ENCODE assay signal across 1 cellular context in the genomic region with DNA sequence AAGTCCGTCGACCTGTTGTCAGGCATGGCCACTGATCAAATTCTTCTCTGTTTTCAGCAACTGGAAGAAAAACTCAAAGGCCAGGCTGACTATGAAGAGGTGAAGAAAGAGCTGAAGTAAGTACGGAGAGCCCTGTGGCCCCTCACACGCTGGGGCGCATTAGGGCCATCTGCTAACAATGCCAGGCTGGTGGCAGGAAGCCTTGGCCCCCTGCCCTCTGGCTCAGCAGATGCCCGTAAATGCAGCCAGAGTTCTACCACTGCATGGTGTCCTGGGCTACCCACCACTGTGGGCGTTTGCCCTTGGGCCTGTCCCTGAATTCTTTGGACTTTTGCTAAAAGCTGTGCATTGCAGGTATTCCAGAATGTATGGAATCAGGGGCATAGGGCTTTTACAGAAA.
TF ChIP-seq lines count a peak whose summit lies in the region.

No MANE protein-coding gene starts in this region.

TF ChIP-seq in H1, 55 proteins besides CTCF, POLR2A, EP300 and RAD21 (continued from another document):
- TF ChIP-seq ASH2L (IDR thresholded peaks at IDR 0.05; ENCODE audit: low read length) (no peak), GTF2F1 (IDR thresholded peaks at IDR 0.05; ENCODE audit: borderline replicate concordance, low read depth, low read length) (no peak), KDM5A (IDR thresholded peaks at IDR 0.05; ENCODE audit: low read length) (no peak), CTBP2 (IDR thresholded peaks at IDR 0.05; ENCODE audit: borderline replicate concordance, insufficient read depth, insufficient read length, low read length) (no peak), CHD2 (IDR thresholded peaks at IDR 0.05; ENCODE audit: low read length) (no peak), EGR1 (IDR thresholded peaks at IDR 0.05; ENCODE audit: borderline replicate concordance, low read depth, low read length) (no peak), FOSL1 (IDR thresholded peaks at IDR 0.05; ENCODE audit: insufficient read depth, low read depth, low read length) (no peak), SP4 (IDR thresholded peaks at IDR 0.05; ENCODE audit: low read length) (no peak), CREB1 (IDR thresholded peaks at IDR 0.05) (no peak), SIN3A (conservative IDR thresholded peaks at IDR 0.05 in 1 of 2, IDR thresholded peaks at IDR 0.05 in 1 of 2; ENCODE audit: low read depth in 1 of 2, low read length in 2 of 2) (no peak), CHD1 (IDR thresholded peaks at IDR 0.05; ENCODE audit: low read depth, low read length) (no peak)
- TF ChIP-seq, protein P1, sequence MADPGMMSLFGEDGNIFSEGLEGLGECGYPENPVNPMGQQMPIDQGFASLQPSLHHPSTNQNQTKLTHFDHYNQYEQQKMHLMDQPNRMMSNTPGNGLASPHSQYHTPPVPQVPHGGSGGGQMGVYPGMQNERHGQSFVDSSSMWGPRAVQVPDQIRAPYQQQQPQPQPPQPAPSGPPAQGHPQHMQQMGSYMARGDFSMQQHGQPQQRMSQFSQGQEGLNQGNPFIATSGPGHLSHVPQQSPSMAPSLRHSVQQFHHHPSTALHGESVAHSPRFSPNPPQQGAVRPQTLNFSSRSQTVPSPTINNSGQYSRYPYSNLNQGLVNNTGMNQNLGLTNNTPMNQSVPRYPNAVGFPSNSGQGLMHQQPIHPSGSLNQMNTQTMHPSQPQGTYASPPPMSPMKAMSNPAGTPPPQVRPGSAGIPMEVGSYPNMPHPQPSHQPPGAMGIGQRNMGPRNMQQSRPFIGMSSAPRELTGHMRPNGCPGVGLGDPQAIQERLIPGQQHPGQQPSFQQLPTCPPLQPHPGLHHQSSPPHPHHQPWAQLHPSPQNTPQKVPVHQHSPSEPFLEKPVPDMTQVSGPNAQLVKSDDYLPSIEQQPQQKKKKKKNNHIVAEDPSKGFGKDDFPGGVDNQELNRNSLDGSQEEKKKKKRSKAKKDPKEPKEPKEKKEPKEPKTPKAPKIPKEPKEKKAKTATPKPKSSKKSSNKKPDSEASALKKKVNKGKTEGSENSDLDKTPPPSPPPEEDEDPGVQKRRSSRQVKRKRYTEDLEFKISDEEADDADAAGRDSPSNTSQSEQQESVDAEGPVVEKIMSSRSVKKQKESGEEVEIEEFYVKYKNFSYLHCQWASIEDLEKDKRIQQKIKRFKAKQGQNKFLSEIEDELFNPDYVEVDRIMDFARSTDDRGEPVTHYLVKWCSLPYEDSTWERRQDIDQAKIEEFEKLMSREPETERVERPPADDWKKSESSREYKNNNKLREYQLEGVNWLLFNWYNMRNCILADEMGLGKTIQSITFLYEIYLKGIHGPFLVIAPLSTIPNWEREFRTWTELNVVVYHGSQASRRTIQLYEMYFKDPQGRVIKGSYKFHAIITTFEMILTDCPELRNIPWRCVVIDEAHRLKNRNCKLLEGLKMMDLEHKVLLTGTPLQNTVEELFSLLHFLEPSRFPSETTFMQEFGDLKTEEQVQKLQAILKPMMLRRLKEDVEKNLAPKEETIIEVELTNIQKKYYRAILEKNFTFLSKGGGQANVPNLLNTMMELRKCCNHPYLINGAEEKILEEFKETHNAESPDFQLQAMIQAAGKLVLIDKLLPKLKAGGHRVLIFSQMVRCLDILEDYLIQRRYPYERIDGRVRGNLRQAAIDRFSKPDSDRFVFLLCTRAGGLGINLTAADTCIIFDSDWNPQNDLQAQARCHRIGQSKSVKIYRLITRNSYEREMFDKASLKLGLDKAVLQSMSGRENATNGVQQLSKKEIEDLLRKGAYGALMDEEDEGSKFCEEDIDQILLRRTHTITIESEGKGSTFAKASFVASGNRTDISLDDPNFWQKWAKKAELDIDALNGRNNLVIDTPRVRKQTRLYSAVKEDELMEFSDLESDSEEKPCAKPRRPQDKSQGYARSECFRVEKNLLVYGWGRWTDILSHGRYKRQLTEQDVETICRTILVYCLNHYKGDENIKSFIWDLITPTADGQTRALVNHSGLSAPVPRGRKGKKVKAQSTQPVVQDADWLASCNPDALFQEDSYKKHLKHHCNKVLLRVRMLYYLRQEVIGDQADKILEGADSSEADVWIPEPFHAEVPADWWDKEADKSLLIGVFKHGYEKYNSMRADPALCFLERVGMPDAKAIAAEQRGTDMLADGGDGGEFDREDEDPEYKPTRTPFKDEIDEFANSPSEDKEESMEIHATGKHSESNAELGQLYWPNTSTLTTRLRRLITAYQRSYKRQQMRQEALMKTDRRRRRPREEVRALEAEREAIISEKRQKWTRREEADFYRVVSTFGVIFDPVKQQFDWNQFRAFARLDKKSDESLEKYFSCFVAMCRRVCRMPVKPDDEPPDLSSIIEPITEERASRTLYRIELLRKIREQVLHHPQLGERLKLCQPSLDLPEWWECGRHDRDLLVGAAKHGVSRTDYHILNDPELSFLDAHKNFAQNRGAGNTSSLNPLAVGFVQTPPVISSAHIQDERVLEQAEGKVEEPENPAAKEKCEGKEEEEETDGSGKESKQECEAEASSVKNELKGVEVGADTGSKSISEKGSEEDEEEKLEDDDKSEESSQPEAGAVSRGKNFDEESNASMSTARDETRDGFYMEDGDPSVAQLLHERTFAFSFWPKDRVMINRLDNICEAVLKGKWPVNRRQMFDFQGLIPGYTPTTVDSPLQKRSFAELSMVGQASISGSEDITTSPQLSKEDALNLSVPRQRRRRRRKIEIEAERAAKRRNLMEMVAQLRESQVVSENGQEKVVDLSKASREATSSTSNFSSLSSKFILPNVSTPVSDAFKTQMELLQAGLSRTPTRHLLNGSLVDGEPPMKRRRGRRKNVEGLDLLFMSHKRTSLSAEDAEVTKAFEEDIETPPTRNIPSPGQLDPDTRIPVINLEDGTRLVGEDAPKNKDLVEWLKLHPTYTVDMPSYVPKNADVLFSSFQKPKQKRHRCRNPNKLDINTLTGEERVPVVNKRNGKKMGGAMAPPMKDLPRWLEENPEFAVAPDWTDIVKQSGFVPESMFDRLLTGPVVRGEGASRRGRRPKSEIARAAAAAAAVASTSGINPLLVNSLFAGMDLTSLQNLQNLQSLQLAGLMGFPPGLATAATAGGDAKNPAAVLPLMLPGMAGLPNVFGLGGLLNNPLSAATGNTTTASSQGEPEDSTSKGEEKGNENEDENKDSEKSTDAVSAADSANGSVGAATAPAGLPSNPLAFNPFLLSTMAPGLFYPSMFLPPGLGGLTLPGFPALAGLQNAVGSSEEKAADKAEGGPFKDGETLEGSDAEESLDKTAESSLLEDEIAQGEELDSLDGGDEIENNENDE (IDR thresholded peaks at IDR 0.05; ENCODE audit: insufficient replicate concordance, low read length) = no peak
- TF ChIP-seq, protein P2, sequence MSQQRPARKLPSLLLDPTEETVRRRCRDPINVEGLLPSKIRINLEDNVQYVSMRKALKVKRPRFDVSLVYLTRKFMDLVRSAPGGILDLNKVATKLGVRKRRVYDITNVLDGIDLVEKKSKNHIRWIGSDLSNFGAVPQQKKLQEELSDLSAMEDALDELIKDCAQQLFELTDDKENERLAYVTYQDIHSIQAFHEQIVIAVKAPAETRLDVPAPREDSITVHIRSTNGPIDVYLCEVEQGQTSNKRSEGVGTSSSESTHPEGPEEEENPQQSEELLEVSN (IDR thresholded peaks at IDR 0.05) = no peak
- TF ChIP-seq, protein P3, sequence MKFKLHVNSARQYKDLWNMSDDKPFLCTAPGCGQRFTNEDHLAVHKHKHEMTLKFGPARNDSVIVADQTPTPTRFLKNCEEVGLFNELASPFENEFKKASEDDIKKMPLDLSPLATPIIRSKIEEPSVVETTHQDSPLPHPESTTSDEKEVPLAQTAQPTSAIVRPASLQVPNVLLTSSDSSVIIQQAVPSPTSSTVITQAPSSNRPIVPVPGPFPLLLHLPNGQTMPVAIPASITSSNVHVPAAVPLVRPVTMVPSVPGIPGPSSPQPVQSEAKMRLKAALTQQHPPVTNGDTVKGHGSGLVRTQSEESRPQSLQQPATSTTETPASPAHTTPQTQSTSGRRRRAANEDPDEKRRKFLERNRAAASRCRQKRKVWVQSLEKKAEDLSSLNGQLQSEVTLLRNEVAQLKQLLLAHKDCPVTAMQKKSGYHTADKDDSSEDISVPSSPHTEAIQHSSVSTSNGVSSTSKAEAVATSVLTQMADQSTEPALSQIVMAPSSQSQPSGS (IDR thresholded peaks at IDR 0.05; ENCODE audit: low read length) = no peak
